10 cellular contexts compared by ENCODE assay signal in genomic region chr3:70870576-70870975, GRCh38.
"Had no signal": no experiment of that assay in that cellular context is flagged by ENCODE, and none has a peak within 500 bp of the region (broad histone marks: within the 10 kb centered on the region; RNA-seq: fewer than 3 reads in every experiment).

No MANE protein-coding gene starts in this region.

- H2AFZ ChIP-seq: GM23248, GM23338 had no signal

- H3K4me2 ChIP-seq: GM23338 had no signal

- H3K36me3 ChIP-seq: HAP-1 had no signal

- FAIRE-seq: H54 had no signal

- DNase-seq: GM23248, GOT3, H7, H9, HCEC 1CT, HFFc6 had no signal

- H3K4me3 ChIP-seq: GM23248, GM23338, HAP-1 had no signal

- H3K9ac ChIP-seq: GM23248 had no signal

- ATAC-seq: GM23338, HCT116 had no signal
